ENCODE assay signal across 19 cellular contexts in genomic region chr15:40446144-40446543, GRCh38. TPM values are rescaled to one million over a fixed set of nuclear protein-coding genes. Genes with fewer than 3 reads are reported as not detected.
DNase-seq lines count a peak whose midpoint lies in the region; ATAC-seq and TF ChIP-seq lines count a peak whose summit lies in the region.
"Had no signal": no experiment of that assay in that cellular context is flagged by ENCODE, and none has a peak within 500 bp of the region (broad histone marks: within the 10 kb centered on the region; RNA-seq: fewer than 3 reads in every experiment).

No MANE protein-coding gene starts in this region.

- H4K20me1 ChIP-seq in mammary epithelial cell (ENCODE audit: insufficient read depth, low read length), result no peaks in the 10 kb centered on the region

- no peaks in the 10 kb centered on the region for H3K27me3 ChIP-seq in breast epithelium
- H3K27me3 ChIP-seq in mammary epithelial cell (ENCODE audit: insufficient read depth, low read length), result no peaks in the 10 kb centered on the region
- H3K27me3 ChIP-seq in HUES48 (ENCODE audit: control insufficient read depth, insufficient read depth, low read length), result no peaks in the 10 kb centered on the region
- H3K27me3 ChIP-seq: BE2C had no signal

- H3K4me2 ChIP-seq in mammary epithelial cell (ENCODE audit: insufficient read depth, low read depth, low read length), result no peak overlapping the region
- H3K4me2 ChIP-seq: KMS-11 had no signal

- H3K36me3 Mint-ChIP-seq in T-helper 17 cell (ENCODE audit: low read depth) (peaks cover 4% of the 10 kb centered on the region), nephron progenitor cell (ENCODE audit: low read depth) (peaks cover 4% of the 10 kb centered on the region)

- no peak overlapping the region for H3K9ac ChIP-seq in mammary epithelial cell (ENCODE audit: insufficient read depth, low read length)
- no peak overlapping the region for H3K9ac ChIP-seq in HUES48 (ENCODE audit: low read depth, low read length)
- H3K9ac ChIP-seq: KMS-11 had no signal

- CTCF ChIA-PET in mammary epithelial cell (lab: Charles Lee; ENCODE audit: low non-redundant PET), result no interaction called here

- H3K27ac Mint-ChIP-seq in T-helper 17 cell (peak overlapping the region; percentile 54), nephron progenitor cell (no peak overlapping the region)

- H3K27me3 Mint-ChIP-seq in T-helper 17 cell (no peaks in the 10 kb centered on the region), nephron progenitor cell (ENCODE audit: low read depth, poor library complexity) (peaks cover 3% of the 10 kb centered on the region)

- TF ChIP-seq CTCF in breast epithelium (IDR thresholded peaks at IDR 0.05), result no peak
- TF ChIP-seq CTCF in mammary epithelial cell (conservative IDR thresholded peaks at IDR 0.05 in 1 of 2, IDR thresholded peaks at IDR 0.05 in 1 of 2; ENCODE audit: extremely low read depth in 1 of 2, insufficient read depth in 1 of 2, low read depth in 1 of 2, low read length in 2 of 2), result no peak
- TF ChIP-seq CTCF in nephron progenitor cell (IDR thresholded peaks at IDR 0.05), result no peak

- BruUV-seq in mammary epithelial cell (replicated peaks; lab: Mats Ljungman, UMichigan), result no TSS peak

- H3K9me3 Mint-ChIP-seq in nephron progenitor cell, result no peaks in the 10 kb centered on the region
- H3K9me3 Mint-ChIP-seq: HFFc6 had no signal

- 70% methylated on average over 3 of the region's 3 CpGs for WGBS in mammary epithelial cell (ENCODE audit: low coverage, missing lambda C conversion rate)

- ATAC-seq in T-helper 17 cell, result no peak
- ATAC-seq in HG03039 (IDR thresholded peaks at IDR 0.05; ENCODE audit: unreplicated experiment), result no peak

- H2AFZ ChIP-seq in mammary epithelial cell (ENCODE audit: low read depth, low read length), result no peak overlapping the region

- no peaks in the 10 kb centered on the region for H3K9me3 ChIP-seq in breast epithelium
- no peaks in the 10 kb centered on the region for H3K9me3 ChIP-seq in mammary epithelial cell (replicated peaks; ENCODE audit: insufficient read depth, low read length)
- no peaks in the 10 kb centered on the region for H3K9me3 ChIP-seq in HUES48 (ENCODE audit: control insufficient read depth, insufficient read depth, low read length)
- H3K9me3 ChIP-seq in T-helper 17 cell (ENCODE audit: control insufficient read depth, low read length, poor library complexity, severe bottlenecking), result no peaks in the 10 kb centered on the region
- H3K9me3 ChIP-seq: BE2C had no signal

- H3K36me3 ChIP-seq in breast epithelium, result no peaks in the 10 kb centered on the region
- no peaks in the 10 kb centered on the region for H3K36me3 ChIP-seq in mammary epithelial cell (ENCODE audit: insufficient read depth, low read length)
- peaks cover 18% of the 10 kb centered on the region for H3K36me3 ChIP-seq in HUES48 (ENCODE audit: control insufficient read depth, insufficient read depth, low read length)
- H3K36me3 ChIP-seq: BE2C had no signal

- H3K27ac ChIP-seq in breast epithelium (peak overlapping the region; percentile 43 to 50), mammary epithelial cell (ENCODE audit: insufficient read depth, low read depth, low read length) (no peak overlapping the region), HUES48 (ENCODE audit: low read depth, low read length) (peak overlapping the region; percentile 78)
- H3K27ac ChIP-seq: KMS-11 had no signal

- intact Hi-C loops in breast epithelium (cut with DNase I; ENCODE audit: low total_unique reads) (no loop called here), mammary epithelial cell (cut with micrococcal nuclease) (loop anchor here (10.0 kb wide), 1 partner anchor 249 kb away; the partner anchor contains the start of gene RAD51)

- dilution Hi-C loops in mammary epithelial cell (cut with HindIII; ENCODE audit: low sequenced_read_pairs), result no loop called here

- H3K4me3 ChIP-seq in breast epithelium, result no peak overlapping the region
- no peak overlapping the region for H3K4me3 ChIP-seq in mammary epithelial cell (replicated peaks in 1 of 3; ENCODE audit: insufficient read depth in 1 of 3, low read depth in 2 of 3, low read length in 3 of 3)
- H3K4me3 ChIP-seq in HUES48 (ENCODE audit: low read depth, low read length), result no peak overlapping the region

- H3K79me2 ChIP-seq in mammary epithelial cell (ENCODE audit: insufficient read depth, low read length), result peaks cover 71% of the 10 kb centered on the region

- H3K4me1 Mint-ChIP-seq in T-helper 17 cell (peaks cover 45% of the 10 kb centered on the region), nephron progenitor cell (peaks cover 61% of the 10 kb centered on the region)

- DNase-seq in breast epithelium (ENCODE audit: low spot score in 2 of 2) (no peak), mammary epithelial cell (no peak), T-helper 17 cell (no peak), nephron progenitor cell (no peak), NCI-H1092 (lab: John Stamatoyannopoulos, UW) (no peak), NOMO-1 treated with DMSO at 0.1 percent for 48 hours (lab: John Stamatoyannopoulos, UW; ENCODE audit: unreplicated experiment) (no peak)
- DNase-seq: BE2C, GF-D8, NCI-H1105 treated with DMSO at 0.1 percent for 48 hours, NCI-H2029 treated with DMSO at 0.1 percent for 48 hours, NCI-H2171 treated with DMSO at 0.1 percent for 48 hours, NCI-H524 treated with DMSO at 0.1 percent for 48 hours, NCI-H82, OCI-M1, SHP77 had no signal

- H3K4me3 Mint-ChIP-seq in T-helper 17 cell, result no peak overlapping the region
- H3K4me3 Mint-ChIP-seq in nephron progenitor cell, result peak overlapping the region; percentile 68

- peaks cover 10 to 15% of the 10 kb centered on the region in 2 donors for H3K4me1 ChIP-seq in breast epithelium
- H3K4me1 ChIP-seq in mammary epithelial cell (ENCODE audit: insufficient read depth, low read length), result peaks cover 7% of the 10 kb centered on the region
- peaks cover 50% of the 10 kb centered on the region for H3K4me1 ChIP-seq in HUES48 (ENCODE audit: control insufficient read depth, insufficient read depth, low read length)

- no peak for TF ChIP-seq POLR2A in breast epithelium (IDR thresholded peaks at IDR 0.05)

- in situ Hi-C loops in mammary epithelial cell (cut with MboI; ENCODE audit: low sequenced_read_pairs in 2 of 2), result no loop called here

RNA-seq across cellular contexts. Expression of gene BAHD1, which starts 5.4 kb away (rescaled TPM):
- total RNA-seq in breast epithelium, result 10 to 100 TPM in 2 of 3 donors, 1 to 10 TPM in 1; 9.9 to 14.6 (median 11.8) TPM
- total RNA-seq in mammary epithelial cell, result 10 to 100 TPM; 11.7 to 13.7 TPM
- polyA plus RNA-seq in mammary epithelial cell, result 6.6 TPM
- 12.9 TPM for polyA minus RNA-seq in mammary epithelial cell
- 10 to 100 TPM; 30.2 to 32.1 TPM for total RNA-seq in T-helper 17 cell

RNA-seq across cellular contexts. Expression of gene CHST14, which starts 24.6 kb away (rescaled TPM):
- 10 to 100 TPM in 1 of 3 donors, 1 to 10 TPM in 2; 8.8 to 10.8 (median 9.3) TPM for total RNA-seq in breast epithelium
- 10 to 100 TPM in 1 of 2 donors, 1 to 10 TPM in 1; 9.8 to 11.1 TPM for total RNA-seq in mammary epithelial cell
- polyA plus RNA-seq in mammary epithelial cell, result 7.7 TPM
- polyA minus RNA-seq in mammary epithelial cell, result 6.6 TPM
- total RNA-seq in T-helper 17 cell, result 1 to 10 TPM; 4.4 to 7.5 TPM

RNA-seq across cellular contexts. Expression of gene IVD, which starts 40.5 kb away (rescaled TPM):
- total RNA-seq in breast epithelium (10 to 100 TPM; 43.8 to 72.7 (median 62.6) TPM), mammary epithelial cell (10 to 100 TPM; 40.3 to 44.3 TPM), T-helper 17 cell (10 to 100 TPM; 30.1 to 37.0 TPM)
- polyA plus RNA-seq in mammary epithelial cell, result 41.1 TPM
- 96.7 TPM for polyA minus RNA-seq in mammary epithelial cell
